ENCODE assay signal across 1 cellular context in genomic region chr18:68440433-68440832, GRCh38.
TF ChIP-seq lines count a peak whose summit lies in the region.

No MANE protein-coding gene starts in this region.

TF ChIP-seq in IMR-90, 13 proteins besides CTCF, POLR2A, EP300 and RAD21:
- TF ChIP-seq MAZ (IDR thresholded peaks at IDR 0.05; ENCODE audit: borderline replicate concordance, low read depth, low read length) (no peak), SMC3 (IDR thresholded peaks at IDR 0.05; ENCODE audit: low read depth, low read length) (no peak), MXI1 (IDR thresholded peaks at IDR 0.05; ENCODE audit: borderline replicate concordance, low read depth, low read length) (no peak), FOS (IDR thresholded peaks at IDR 0.05; ENCODE audit: low read depth, low read length) (no peak), RFX5 (IDR thresholded peaks at IDR 0.05; ENCODE audit: low read depth, low read length) (no peak), MAFK (IDR thresholded peaks at IDR 0.05; ENCODE audit: low read depth, low read length) (no peak), CEBPB (IDR thresholded peaks at IDR 0.05; ENCODE audit: low read depth, low read length) (no peak)
